29 cellular contexts compared by ENCODE assay signal in genomic region chr5:65588694-65589093, GRCh38. TPM values are rescaled to one million over a fixed set of nuclear protein-coding genes. Genes with fewer than 3 reads are reported as not detected.
DNase-seq lines count a peak whose midpoint lies in the region; ATAC-seq, FAIRE-seq and TF ChIP-seq lines count a peak whose summit lies in the region.
"Had no signal": no experiment of that assay in that cellular context is flagged by ENCODE, and none has a peak within 500 bp of the region (broad histone marks: within the 10 kb centered on the region; RNA-seq: fewer than 3 reads in every experiment).

No MANE protein-coding gene starts in this region.

- no peak overlapping the region for H3K4me3 ChIP-seq in WERI-Rb-1 (ENCODE audit: low read depth, low read length)
- H3K4me3 ChIP-seq: BLaER1 treated with 17β-estradiol and CSF1 and Interleukin-3, amounts not matched to agents 10 nM and 100 nM; body of pancreas; GM23338; lower lobe of right lung; thoracic aorta had no signal

- H3K9me3 Mint-ChIP-seq in chondrocyte (ENCODE audit: low read depth), result no peaks in the 10 kb centered on the region
- H3K9me3 Mint-ChIP-seq: activated CD4-positive, alpha-beta memory T cell treated with anti-CD3 and anti-CD28 coated beads, Interleukin-2, amount 10 ng/mL, durations not matched to agents 7 days and 5 days; GM23338; nephron progenitor cell had no signal

- no peaks in the 10 kb centered on the region for H3K27me3 ChIP-seq in WERI-Rb-1 (ENCODE audit: insufficient read depth, low read depth, severe bottlenecking)
- H3K27me3 ChIP-seq: BLaER1 treated with 17β-estradiol and CSF1 and Interleukin-3, amounts not matched to agents 10 nM and 100 nM; body of pancreas had no signal

- H3K4me1 Mint-ChIP-seq in chondrocyte (ENCODE audit: low read depth), result no peaks in the 10 kb centered on the region
- H3K4me1 Mint-ChIP-seq: activated CD4-positive, alpha-beta memory T cell treated with anti-CD3 and anti-CD28 coated beads, Interleukin-2, amount 10 ng/mL, durations not matched to agents 7 days and 5 days; GM23338; nephron progenitor cell had no signal

- peaks cover 59% of the 10 kb centered on the region for H3K36me3 ChIP-seq in WERI-Rb-1

- H3K27ac Mint-ChIP-seq in chondrocyte (ENCODE audit: unreplicated experiment), result no peak overlapping the region
- H3K27ac Mint-ChIP-seq: activated CD4-positive, alpha-beta memory T cell treated with anti-CD3 and anti-CD28 coated beads, Interleukin-2, amount 10 ng/mL, durations not matched to agents 7 days and 5 days; GM23338; nephron progenitor cell had no signal

- TF ChIP-seq CTCF in C4-2B (conservative IDR thresholded peaks at IDR 0.05), result peak; percentile 26
- peak; percentile 69 for TF ChIP-seq CTCF in chondrocyte (IDR thresholded peaks at IDR 0.05)
- no peak for TF ChIP-seq CTCF in WERI-Rb-1 (IDR thresholded peaks at IDR 0.05; ENCODE audit: low read depth, low read length)

- peak; percentile 92 for FAIRE-seq in islet of Langerhans (lab: Jason Lieb, UNC)
- FAIRE-seq: colon, D721Med, HTR-8/SVneo had no signal

- H3K36me3 Mint-ChIP-seq in chondrocyte (ENCODE audit: low read depth), result peaks cover 22% of the 10 kb centered on the region

- H3K27ac ChIP-seq in C4-2B (no peak overlapping the region), WERI-Rb-1 (no peak overlapping the region)
- H3K27ac ChIP-seq: BLaER1 treated with 17β-estradiol and CSF1 and Interleukin-3, amounts not matched to agents 10 nM and 100 nM; body of pancreas; lower lobe of right lung; thoracic aorta had no signal

- no peaks in the 10 kb centered on the region for H3K27me3 Mint-ChIP-seq in chondrocyte (ENCODE audit: low read depth)
- H3K27me3 Mint-ChIP-seq: activated CD4-positive, alpha-beta memory T cell treated with anti-CD3 and anti-CD28 coated beads, Interleukin-2, amount 10 ng/mL, durations not matched to agents 7 days and 5 days had no signal

- ATAC-seq in GM21825 (IDR thresholded peaks at IDR 0.05; ENCODE audit: unreplicated experiment), result no peak
- no peak for ATAC-seq in GM21423 (IDR thresholded peaks at IDR 0.05; ENCODE audit: unreplicated experiment)
- ATAC-seq: body of pancreas; esophagus mucosa; GM23338; lower lobe of right lung; sciatic nerve; stimulated activated naive CD8-positive, alpha-beta T cell treated with anti-CD3 and anti-CD28 coated beads, Interleukin-15, Interleukin-2, amounts not matched to agents 100 U/mL and 50 U/mL, for 24 hours had no signal

- no peak overlapping the region for H3K4me3 Mint-ChIP-seq in chondrocyte (ENCODE audit: unreplicated experiment)
- H3K4me3 Mint-ChIP-seq: activated CD4-positive, alpha-beta memory T cell treated with anti-CD3 and anti-CD28 coated beads, Interleukin-2, amount 10 ng/mL, durations not matched to agents 7 days and 5 days; GM23338; nephron progenitor cell had no signal

- no peaks in the 10 kb centered on the region for H3K9me3 ChIP-seq in WERI-Rb-1 (ENCODE audit: severe bottlenecking)
- H3K9me3 ChIP-seq: BLaER1 treated with 17β-estradiol and CSF1 and Interleukin-3, amounts not matched to agents 10 nM and 100 nM; body of pancreas; lower lobe of right lung; thoracic aorta had no signal

- peak; percentile 13 for DNase-seq in NAMALWA (ENCODE audit: low spot score)
- no peak for DNase-seq in chondrocyte (ENCODE audit: low spot score)
- no peak for DNase-seq in WERI-Rb-1
- DNase-seq in NCI-H526 (lab: John Stamatoyannopoulos, UW), result no peak
- DNase-seq: ACHN; activated CD4-positive, alpha-beta memory T cell treated with anti-CD3 and anti-CD28 coated beads, Interleukin-2, amount 10 ng/mL, durations not matched to agents 7 days and 5 days; activated CD4-positive, CD25-positive, alpha-beta regulatory T cell treated with anti-CD3 and anti-CD28 coated beads, Interleukin-2, amount 50 U/mL, for 72 hours; activated effector memory CD4-positive, alpha-beta T cell treated with anti-CD3 and anti-CD28 coated beads, Interleukin-2, amount 50 U/mL, for 16 hours; body of pancreas; effector memory CD4-positive, alpha-beta T cell; KG1; lower lobe of right lung; NCI-H1694; NCI-H748 treated with DMSO at 0.1 percent for 48 hours; nephron progenitor cell; stimulated activated naive CD8-positive, alpha-beta T cell treated with anti-CD3 and anti-CD28 coated beads, Interleukin-15, Interleukin-2, amounts not matched to agents 100 U/mL and 50 U/mL, for 24 hours; SW 1271 had no signal

RNA-seq across cellular contexts. Expression of gene PPWD1, which starts 25.6 kb away (rescaled TPM):
- 19.5 to 35.2 TPM (median 21.0 TPM) in 3 replicates for total RNA-seq in chondrocyte

RNA-seq across cellular contexts. Expression of gene CENPK, which starts 25.7 kb away (rescaled TPM):
- total RNA-seq in chondrocyte, result 7.2 to 19.6 TPM (median 8.7 TPM) in 3 replicates

RNA-seq across cellular contexts. Expression of gene TRIM23, which starts 35.4 kb away (rescaled TPM):
- 15.5 to 19.9 TPM (median 17.5 TPM) in 3 replicates for total RNA-seq in chondrocyte

RNA-seq across cellular contexts. Expression of gene SHLD3, which starts 36.1 kb away (rescaled TPM):
- 2.2 to 3.2 TPM (median 2.9 TPM) in 3 replicates for total RNA-seq in chondrocyte

RNA-seq across cellular contexts. Expression of gene TRAPPC13, which starts 36.1 kb away (rescaled TPM):
- 16.5 to 23.6 TPM (median 18.6 TPM) in 3 replicates for total RNA-seq in chondrocyte
